ENCODE assay signal across 1 cellular context in the genomic region with DNA sequence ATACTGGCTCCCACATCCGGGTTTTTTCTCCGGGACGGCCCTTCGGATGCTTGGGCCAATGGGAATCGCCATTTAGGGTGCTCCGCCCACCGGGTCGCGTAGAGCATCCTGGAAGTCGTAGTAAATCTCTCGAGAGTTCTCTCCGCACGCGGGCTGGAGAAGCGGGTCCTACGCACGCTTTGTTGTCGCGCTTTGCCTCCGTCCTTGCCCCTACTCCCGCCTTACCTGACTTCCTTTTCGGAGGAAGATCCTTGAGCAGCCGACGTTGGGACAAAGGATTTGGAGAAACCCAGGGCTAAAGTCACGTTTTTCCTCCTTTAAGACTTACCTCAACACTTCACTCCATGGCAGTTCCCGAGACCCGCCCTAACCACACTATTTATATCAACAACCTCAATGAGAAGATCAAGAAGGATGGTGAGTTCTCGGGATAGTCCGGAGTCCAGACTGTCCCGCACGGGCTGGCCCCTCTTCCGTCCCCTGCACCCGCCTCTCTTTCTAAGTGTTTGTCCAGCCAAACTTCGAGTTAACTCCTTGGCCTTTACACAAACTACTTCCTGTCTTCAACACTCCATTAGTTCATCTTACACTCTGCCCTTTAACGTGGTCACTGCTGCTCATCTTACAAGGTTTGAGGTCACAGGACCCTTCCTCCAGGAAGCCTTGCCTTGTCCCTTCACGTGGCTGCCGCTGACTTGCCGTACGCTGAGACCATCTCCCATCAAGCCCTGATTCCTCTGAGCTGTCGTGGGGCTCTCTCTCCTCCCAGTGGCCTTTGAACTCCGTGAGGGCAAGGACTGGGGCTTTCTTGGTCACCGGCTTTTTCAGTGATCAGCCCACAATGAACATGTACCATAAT.
TF ChIP-seq lines count a peak whose summit lies in the region.

A gene (plus strand): TSS at position 139 of the 859 bp plus-strand sequence. CDS start 206 bp downstream, at position 345.

TF ChIP-seq in HepG2, 621 proteins besides CTCF, POLR2A, EP300 and RAD21 (continued from another document):
- TF ChIP-seq, protein P1, sequence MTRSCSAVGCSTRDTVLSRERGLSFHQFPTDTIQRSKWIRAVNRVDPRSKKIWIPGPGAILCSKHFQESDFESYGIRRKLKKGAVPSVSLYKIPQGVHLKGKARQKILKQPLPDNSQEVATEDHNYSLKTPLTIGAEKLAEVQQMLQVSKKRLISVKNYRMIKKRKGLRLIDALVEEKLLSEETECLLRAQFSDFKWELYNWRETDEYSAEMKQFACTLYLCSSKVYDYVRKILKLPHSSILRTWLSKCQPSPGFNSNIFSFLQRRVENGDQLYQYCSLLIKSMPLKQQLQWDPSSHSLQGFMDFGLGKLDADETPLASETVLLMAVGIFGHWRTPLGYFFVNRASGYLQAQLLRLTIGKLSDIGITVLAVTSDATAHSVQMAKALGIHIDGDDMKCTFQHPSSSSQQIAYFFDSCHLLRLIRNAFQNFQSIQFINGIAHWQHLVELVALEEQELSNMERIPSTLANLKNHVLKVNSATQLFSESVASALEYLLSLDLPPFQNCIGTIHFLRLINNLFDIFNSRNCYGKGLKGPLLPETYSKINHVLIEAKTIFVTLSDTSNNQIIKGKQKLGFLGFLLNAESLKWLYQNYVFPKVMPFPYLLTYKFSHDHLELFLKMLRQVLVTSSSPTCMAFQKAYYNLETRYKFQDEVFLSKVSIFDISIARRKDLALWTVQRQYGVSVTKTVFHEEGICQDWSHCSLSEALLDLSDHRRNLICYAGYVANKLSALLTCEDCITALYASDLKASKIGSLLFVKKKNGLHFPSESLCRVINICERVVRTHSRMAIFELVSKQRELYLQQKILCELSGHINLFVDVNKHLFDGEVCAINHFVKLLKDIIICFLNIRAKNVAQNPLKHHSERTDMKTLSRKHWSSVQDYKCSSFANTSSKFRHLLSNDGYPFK (CRISPR knock-in tag; IDR thresholded peaks at IDR 0.05; ENCODE audit: borderline replicate concordance): no peak; the same call in 1 of the 2 replicates
- TF ChIP-seq ZNF256 (CRISPR knock-in tag; conservative IDR thresholded peaks at IDR 0.05) (no peak), HNF4A (CRISPR knock-in tag; IDR thresholded peaks at IDR 0.05) (peak; percentile 79), REL (CRISPR knock-in tag; conservative IDR thresholded peaks at IDR 0.05) (no peak)
